1 cellular context compared by ENCODE assay signal in the genomic region with DNA sequence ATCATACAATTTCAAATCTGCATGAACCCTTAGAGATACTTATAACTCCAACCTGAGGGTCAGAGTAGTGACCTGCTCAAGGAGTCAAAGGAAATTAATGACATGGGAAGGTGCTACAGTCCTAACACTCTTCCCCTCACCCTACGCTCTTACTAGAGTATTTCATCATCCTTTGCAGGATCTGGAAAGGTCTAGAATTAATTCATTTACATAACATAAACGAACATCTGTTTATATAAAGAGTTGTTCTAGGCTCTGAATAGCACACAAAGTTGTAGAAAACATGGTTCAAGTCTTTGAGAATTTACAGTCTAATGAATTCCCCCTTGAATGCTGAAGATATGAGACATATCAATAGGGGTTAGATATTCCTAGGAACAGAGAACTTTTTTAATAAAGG.
TF ChIP-seq lines count a peak whose summit lies in the region.

No MANE protein-coding gene starts in this region.

TF ChIP-seq in K562, 482 proteins besides CTCF, POLR2A, EP300 and RAD21 (continued from another document and continues in another):
- TF ChIP-seq, protein P1, sequence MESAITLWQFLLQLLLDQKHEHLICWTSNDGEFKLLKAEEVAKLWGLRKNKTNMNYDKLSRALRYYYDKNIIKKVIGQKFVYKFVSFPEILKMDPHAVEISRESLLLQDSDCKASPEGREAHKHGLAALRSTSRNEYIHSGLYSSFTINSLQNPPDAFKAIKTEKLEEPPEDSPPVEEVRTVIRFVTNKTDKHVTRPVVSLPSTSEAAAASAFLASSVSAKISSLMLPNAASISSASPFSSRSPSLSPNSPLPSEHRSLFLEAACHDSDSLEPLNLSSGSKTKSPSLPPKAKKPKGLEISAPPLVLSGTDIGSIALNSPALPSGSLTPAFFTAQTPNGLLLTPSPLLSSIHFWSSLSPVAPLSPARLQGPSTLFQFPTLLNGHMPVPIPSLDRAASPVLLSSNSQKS (CRISPR knock-in tag; IDR thresholded peaks at IDR 0.05), result no peak
- TF ChIP-seq FOXO4 (CRISPR knock-in tag; IDR thresholded peaks at IDR 0.05) (no peak), PHF20 (IDR thresholded peaks at IDR 0.05; ENCODE audit: partially characterized antibody) (no peak), RNF2 (IDR thresholded peaks at IDR 0.05) (no peak), MTF1 (CRISPR knock-in tag; IDR thresholded peaks at IDR 0.05; ENCODE audit: borderline replicate concordance) (no peak), ZNF140 (CRISPR knock-in tag; IDR thresholded peaks at IDR 0.05) (no peak), ZNF75A (CRISPR knock-in tag; IDR thresholded peaks at IDR 0.05) (no peak), HINFP (tag; conservative IDR thresholded peaks at IDR 0.05; ENCODE audit: low read depth) (no peak), ZNF592 (IDR thresholded peaks at IDR 0.05) (0 out of 2 replicates have a peak, but pooled peaks have one; percentile 13), SOX6 (IDR thresholded peaks at IDR 0.05) (peak; percentile 61; the same call in 1 of the 2 replicates), SIX5 (IDR thresholded peaks at IDR 0.05; ENCODE audit: borderline replicate concordance in 1 of 2, insufficient read depth in 1 of 2, low read depth in 1 of 2, low read length in 2 of 2) (no peak), NCOA2 (IDR thresholded peaks at IDR 0.05; ENCODE audit: partially characterized antibody in 2 of 2) (no peak), ZNF644 (tag; IDR thresholded peaks at IDR 0.05; ENCODE audit: low read depth) (no peak), ZNF197 (CRISPR knock-in tag; IDR thresholded peaks at IDR 0.05; ENCODE audit: low read depth) (peak; percentile 66; the same call in 1 of the 2 replicates), IRF2 (CRISPR knock-in tag; IDR thresholded peaks at IDR 0.05) (no peak), ZSCAN32 (CRISPR knock-in tag; IDR thresholded peaks at IDR 0.05) (no peak; the same call in 1 of the 2 replicates), PML (IDR thresholded peaks at IDR 0.05; ENCODE audit: low read length) (no peak), POU5F1 (IDR thresholded peaks at IDR 0.05; ENCODE audit: borderline replicate concordance, low read depth, low read length, partially characterized antibody) (no peak), POLR3G (IDR thresholded peaks at IDR 0.05; ENCODE audit: extremely low read depth, insufficient read length, insufficient replicate concordance) (no peak), TRIM24 (IDR thresholded peaks at IDR 0.05) (peak; percentile 93 to 97), ZNF282 (CRISPR knock-in tag; IDR thresholded peaks at IDR 0.05) (no peak), EGR1 (conservative IDR thresholded peaks at IDR 0.05) (no peak), ZNF384 (IDR thresholded peaks at IDR 0.05; ENCODE audit: low read depth, low read length) (no peak), CREB3 (tag; conservative IDR thresholded peaks at IDR 0.05; ENCODE audit: low read depth) (no peak), GTF2B (IDR thresholded peaks at IDR 0.05; ENCODE audit: extremely low read depth, insufficient read length) (no peak), MAFF (IDR thresholded peaks at IDR 0.05; ENCODE audit: low read length) (no peak), STAT6 (CRISPR knock-in tag; IDR thresholded peaks at IDR 0.05) (no peak), HMG20B (CRISPR knock-in tag; IDR thresholded peaks at IDR 0.05) (no peak)
- TF ChIP-seq, protein P2, sequence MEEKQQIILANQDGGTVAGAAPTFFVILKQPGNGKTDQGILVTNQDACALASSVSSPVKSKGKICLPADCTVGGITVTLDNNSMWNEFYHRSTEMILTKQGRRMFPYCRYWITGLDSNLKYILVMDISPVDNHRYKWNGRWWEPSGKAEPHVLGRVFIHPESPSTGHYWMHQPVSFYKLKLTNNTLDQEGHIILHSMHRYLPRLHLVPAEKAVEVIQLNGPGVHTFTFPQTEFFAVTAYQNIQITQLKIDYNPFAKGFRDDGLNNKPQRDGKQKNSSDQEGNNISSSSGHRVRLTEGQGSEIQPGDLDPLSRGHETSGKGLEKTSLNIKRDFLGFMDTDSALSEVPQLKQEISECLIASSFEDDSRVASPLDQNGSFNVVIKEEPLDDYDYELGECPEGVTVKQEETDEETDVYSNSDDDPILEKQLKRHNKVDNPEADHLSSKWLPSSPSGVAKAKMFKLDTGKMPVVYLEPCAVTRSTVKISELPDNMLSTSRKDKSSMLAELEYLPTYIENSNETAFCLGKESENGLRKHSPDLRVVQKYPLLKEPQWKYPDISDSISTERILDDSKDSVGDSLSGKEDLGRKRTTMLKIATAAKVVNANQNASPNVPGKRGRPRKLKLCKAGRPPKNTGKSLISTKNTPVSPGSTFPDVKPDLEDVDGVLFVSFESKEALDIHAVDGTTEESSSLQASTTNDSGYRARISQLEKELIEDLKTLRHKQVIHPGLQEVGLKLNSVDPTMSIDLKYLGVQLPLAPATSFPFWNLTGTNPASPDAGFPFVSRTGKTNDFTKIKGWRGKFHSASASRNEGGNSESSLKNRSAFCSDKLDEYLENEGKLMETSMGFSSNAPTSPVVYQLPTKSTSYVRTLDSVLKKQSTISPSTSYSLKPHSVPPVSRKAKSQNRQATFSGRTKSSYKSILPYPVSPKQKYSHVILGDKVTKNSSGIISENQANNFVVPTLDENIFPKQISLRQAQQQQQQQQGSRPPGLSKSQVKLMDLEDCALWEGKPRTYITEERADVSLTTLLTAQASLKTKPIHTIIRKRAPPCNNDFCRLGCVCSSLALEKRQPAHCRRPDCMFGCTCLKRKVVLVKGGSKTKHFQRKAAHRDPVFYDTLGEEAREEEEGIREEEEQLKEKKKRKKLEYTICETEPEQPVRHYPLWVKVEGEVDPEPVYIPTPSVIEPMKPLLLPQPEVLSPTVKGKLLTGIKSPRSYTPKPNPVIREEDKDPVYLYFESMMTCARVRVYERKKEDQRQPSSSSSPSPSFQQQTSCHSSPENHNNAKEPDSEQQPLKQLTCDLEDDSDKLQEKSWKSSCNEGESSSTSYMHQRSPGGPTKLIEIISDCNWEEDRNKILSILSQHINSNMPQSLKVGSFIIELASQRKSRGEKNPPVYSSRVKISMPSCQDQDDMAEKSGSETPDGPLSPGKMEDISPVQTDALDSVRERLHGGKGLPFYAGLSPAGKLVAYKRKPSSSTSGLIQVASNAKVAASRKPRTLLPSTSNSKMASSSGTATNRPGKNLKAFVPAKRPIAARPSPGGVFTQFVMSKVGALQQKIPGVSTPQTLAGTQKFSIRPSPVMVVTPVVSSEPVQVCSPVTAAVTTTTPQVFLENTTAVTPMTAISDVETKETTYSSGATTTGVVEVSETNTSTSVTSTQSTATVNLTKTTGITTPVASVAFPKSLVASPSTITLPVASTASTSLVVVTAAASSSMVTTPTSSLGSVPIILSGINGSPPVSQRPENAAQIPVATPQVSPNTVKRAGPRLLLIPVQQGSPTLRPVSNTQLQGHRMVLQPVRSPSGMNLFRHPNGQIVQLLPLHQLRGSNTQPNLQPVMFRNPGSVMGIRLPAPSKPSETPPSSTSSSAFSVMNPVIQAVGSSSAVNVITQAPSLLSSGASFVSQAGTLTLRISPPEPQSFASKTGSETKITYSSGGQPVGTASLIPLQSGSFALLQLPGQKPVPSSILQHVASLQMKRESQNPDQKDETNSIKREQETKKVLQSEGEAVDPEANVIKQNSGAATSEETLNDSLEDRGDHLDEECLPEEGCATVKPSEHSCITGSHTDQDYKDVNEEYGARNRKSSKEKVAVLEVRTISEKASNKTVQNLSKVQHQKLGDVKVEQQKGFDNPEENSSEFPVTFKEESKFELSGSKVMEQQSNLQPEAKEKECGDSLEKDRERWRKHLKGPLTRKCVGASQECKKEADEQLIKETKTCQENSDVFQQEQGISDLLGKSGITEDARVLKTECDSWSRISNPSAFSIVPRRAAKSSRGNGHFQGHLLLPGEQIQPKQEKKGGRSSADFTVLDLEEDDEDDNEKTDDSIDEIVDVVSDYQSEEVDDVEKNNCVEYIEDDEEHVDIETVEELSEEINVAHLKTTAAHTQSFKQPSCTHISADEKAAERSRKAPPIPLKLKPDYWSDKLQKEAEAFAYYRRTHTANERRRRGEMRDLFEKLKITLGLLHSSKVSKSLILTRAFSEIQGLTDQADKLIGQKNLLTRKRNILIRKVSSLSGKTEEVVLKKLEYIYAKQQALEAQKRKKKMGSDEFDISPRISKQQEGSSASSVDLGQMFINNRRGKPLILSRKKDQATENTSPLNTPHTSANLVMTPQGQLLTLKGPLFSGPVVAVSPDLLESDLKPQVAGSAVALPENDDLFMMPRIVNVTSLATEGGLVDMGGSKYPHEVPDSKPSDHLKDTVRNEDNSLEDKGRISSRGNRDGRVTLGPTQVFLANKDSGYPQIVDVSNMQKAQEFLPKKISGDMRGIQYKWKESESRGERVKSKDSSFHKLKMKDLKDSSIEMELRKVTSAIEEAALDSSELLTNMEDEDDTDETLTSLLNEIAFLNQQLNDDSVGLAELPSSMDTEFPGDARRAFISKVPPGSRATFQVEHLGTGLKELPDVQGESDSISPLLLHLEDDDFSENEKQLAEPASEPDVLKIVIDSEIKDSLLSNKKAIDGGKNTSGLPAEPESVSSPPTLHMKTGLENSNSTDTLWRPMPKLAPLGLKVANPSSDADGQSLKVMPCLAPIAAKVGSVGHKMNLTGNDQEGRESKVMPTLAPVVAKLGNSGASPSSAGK (IDR thresholded peaks at IDR 0.05), result no peak
